10 cellular contexts compared by ENCODE assay signal in genomic region chr6:117200067-117200466, GRCh38.
"Had no signal": no experiment of that assay in that cellular context is flagged by ENCODE, and none has a peak within 500 bp of the region (broad histone marks: within the 10 kb centered on the region; RNA-seq: fewer than 3 reads in every experiment).

No MANE protein-coding gene starts in this region.

- H3K36me3 ChIP-seq: tibial artery had no signal

- H3K27ac ChIP-seq: skin epidermis, tibial artery had no signal

- H3K4me3 ChIP-seq: skin epidermis, tibial artery had no signal

- H3K9me3 ChIP-seq: tibial artery had no signal

- DNase-seq: activated effector memory CD4-positive, alpha-beta T cell treated with Interleukin-2 at 50 U/mL for 16 hours; amygdala; cerebellar nuclear complex; endodermal cell; glutamatergic neuron; nephron progenitor cell; tibial artery had no signal

- H3K27me3 ChIP-seq: tibial artery had no signal

- ATAC-seq: activated naive CD4-positive, alpha-beta T cell treated with anti-CD3 and anti-CD28 coated beads, Interleukin-2, amount 50 U/mL, for 72 hours; left lobe of liver had no signal
